ENCODE assay signal across 10 cellular contexts in the genomic region with DNA sequence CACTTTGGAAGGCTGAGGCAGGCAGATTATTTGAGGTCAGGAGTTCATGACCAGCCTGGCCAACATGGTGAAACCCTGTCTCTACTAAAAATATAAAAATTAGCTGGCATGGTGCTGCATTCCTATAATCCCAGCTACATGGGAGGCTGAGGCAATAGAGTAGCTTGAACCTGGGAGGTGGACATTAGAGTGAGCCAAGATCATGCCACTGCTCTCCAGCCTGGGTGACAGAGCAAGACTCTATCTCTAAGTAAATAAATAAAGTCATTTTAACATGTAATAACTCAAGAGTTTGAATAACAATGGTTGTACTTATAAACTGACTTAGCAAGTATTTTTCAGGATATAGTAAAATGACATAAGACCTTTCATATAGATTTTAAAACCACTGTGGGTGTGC.
"Had no signal": no experiment of that assay in that cellular context is flagged by ENCODE, and none has a peak within 500 bp of the region (broad histone marks: within the 10 kb centered on the region; RNA-seq: fewer than 3 reads in every experiment).

No MANE protein-coding gene starts in this region.

- FAIRE-seq: H1, H54, HepG2, K562 had no signal

- H3K27ac ChIP-seq: HL-60 had no signal

- DNase-seq: H9, HCEC 1CT, IMR-90, KG1 had no signal

- H3K4me3 ChIP-seq: GM23338, K562 had no signal

- ATAC-seq: GM23338, HepG2, K562 had no signal
